1 cellular context compared by ENCODE assay signal in genomic region chr4:161581262-161581661, GRCh38.
TF ChIP-seq lines count a peak whose summit lies in the region.

No MANE protein-coding gene starts in this region.

TF ChIP-seq in GM23338, 12 proteins besides CTCF, POLR2A, EP300 and RAD21 (continued from another document):
- TF ChIP-seq ZNF462 (CRISPR knock-in tag; IDR thresholded peaks at IDR 0.05) (no peak), EZH2phosphoT487 (IDR thresholded peaks at IDR 0.05; ENCODE audit: unreplicated experiment) (no peak)
